In the genomic region with DNA sequence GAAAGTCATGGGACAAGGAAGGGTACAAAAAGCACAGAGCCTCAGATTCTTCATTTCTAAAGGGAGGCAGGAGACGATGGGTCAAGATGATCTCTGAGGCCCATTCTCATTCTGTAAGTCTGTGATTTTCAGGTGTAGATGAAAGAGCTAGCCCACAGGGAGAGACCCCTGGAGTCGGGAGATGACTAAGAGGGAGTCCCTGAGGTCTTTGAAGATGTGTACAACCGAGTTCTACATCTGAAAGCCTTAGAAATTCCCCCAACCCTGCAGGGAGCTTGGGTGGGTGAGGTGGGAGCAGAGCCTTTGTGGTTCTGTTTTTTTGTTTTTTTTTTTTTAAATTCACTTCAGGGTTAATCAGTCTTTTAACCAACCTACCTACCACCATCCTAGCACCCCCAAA, we compare ENCODE assay signal across 1 cellular context.
TF ChIP-seq lines count a peak whose summit lies in the region.

No MANE protein-coding gene starts in this region.

TF ChIP-seq in GM23338, 12 proteins besides CTCF, POLR2A, EP300 and RAD21 (continued from another document):
- TF ChIP-seq, protein P1, sequence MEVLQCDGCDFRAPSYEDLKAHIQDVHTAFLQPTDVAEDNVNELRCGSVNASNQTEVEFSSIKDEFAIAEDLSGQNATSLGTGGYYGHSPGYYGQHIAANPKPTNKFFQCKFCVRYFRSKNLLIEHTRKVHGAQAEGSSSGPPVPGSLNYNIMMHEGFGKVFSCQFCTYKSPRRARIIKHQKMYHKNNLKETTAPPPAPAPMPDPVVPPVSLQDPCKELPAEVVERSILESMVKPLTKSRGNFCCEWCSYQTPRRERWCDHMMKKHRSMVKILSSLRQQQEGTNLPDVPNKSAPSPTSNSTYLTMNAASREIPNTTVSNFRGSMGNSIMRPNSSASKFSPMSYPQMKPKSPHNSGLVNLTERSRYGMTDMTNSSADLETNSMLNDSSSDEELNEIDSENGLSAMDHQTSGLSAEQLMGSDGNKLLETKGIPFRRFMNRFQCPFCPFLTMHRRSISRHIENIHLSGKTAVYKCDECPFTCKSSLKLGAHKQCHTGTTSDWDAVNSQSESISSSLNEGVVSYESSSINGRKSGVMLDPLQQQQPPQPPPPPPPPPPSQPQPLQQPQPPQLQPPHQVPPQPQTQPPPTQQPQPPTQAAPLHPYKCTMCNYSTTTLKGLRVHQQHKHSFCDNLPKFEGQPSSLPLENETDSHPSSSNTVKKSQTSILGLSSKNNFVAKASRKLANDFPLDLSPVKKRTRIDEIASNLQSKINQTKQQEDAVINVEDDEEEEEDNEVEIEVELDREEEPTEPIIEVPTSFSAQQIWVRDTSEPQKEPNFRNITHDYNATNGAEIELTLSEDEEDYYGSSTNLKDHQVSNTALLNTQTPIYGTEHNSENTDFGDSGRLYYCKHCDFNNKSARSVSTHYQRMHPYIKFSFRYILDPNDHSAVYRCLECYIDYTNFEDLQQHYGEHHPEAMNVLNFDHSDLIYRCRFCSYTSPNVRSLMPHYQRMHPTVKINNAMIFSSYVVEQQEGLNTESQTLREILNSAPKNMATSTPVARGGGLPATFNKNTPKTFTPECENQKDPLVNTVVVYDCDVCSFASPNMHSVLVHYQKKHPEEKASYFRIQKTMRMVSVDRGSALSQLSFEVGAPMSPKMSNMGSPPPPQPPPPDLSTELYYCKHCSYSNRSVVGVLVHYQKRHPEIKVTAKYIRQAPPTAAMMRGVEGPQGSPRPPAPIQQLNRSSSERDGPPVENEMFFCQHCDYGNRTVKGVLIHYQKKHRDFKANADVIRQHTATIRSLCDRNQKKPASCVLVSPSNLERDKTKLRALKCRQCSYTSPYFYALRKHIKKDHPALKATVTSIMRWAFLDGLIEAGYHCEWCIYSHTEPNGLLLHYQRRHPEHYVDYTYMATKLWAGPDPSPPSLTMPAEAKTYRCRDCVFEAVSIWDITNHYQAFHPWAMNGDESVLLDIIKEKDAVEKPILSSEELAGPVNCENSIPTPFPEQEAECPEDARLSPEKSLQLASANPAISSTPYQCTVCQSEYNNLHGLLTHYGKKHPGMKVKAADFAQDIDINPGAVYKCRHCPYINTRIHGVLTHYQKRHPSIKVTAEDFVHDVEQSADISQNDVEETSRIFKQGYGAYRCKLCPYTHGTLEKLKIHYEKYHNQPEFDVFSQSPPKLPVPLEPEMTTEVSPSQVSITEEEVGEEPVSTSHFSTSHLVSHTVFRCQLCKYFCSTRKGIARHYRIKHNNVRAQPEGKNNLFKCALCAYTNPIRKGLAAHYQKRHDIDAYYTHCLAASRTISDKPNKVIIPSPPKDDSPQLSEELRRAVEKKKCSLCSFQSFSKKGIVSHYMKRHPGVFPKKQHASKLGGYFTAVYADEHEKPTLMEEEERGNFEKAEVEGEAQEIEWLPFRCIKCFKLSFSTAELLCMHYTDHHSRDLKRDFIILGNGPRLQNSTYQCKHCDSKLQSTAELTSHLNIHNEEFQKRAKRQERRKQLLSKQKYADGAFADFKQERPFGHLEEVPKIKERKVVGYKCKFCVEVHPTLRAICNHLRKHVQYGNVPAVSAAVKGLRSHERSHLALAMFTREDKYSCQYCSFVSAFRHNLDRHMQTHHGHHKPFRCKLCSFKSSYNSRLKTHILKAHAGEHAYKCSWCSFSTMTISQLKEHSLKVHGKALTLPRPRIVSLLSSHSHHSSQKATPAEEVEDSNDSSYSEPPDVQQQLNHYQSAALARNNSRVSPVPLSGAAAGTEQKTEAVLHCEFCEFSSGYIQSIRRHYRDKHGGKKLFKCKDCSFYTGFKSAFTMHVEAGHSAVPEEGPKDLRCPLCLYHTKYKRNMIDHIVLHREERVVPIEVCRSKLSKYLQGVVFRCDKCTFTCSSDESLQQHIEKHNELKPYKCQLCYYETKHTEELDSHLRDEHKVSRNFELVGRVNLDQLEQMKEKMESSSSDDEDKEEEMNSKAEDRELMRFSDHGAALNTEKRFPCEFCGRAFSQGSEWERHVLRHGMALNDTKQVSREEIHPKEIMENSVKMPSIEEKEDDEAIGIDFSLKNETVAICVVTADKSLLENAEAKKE (CRISPR knock-in tag; IDR thresholded peaks at IDR 0.05) = no peak
